Comparison of ENCODE assay signal across 11 cellular contexts in genomic region chr20:49990310-49990720, GRCh38. TPM values are rescaled to one million over a fixed set of nuclear protein-coding genes. Genes with fewer than 3 reads are reported as not detected.
DNase-seq lines count a peak whose midpoint lies in the region; ATAC-seq and TF ChIP-seq lines count a peak whose summit lies in the region.
"Had no signal": no experiment of that assay in that cellular context is flagged by ENCODE, and none has a peak within 500 bp of the region (broad histone marks: within the 10 kb centered on the region; RNA-seq: fewer than 3 reads in every experiment).

No MANE protein-coding gene starts in this region.

- POLR2A ChIA-PET in SK-N-SH (lab: Yijun Ruan, JAX) = interaction anchor here (0.6 kb wide), 1 partner anchor 22 kb away, joined by 3 read pairs; no protein-coding TSS in a partner anchor

- no peak overlapping the region for H3K4me3 ChIP-seq in BLaER1 treated with 17β-estradiol and CSF1 and Interleukin-3, amounts not matched to agents 10 nM and 100 nM
- H3K4me3 ChIP-seq in SK-N-SH (ENCODE audit: low read depth in 2 of 2, low read length in 1 of 2) (no peak overlapping the region), right cardiac atrium (ENCODE audit: low read length) (no peak overlapping the region)

- no peak for TF ChIP-seq CTCF in SK-N-SH (IDR thresholded peaks at IDR 0.05)
- no peak for TF ChIP-seq CTCF in progenitor cell of endocrine pancreas (IDR thresholded peaks at IDR 0.05; ENCODE audit: unreplicated experiment)

- no peak for DNase-seq in SK-N-SH
- DNase-seq in right cardiac atrium = peak in 2 of 3 donors; percentile 59 to 74
- no peak for DNase-seq in progenitor cell of endocrine pancreas (ENCODE audit: low spot score, unreplicated experiment)
- DNase-seq in immature natural killer cell = no peak
- DNase-seq in activated naive CD4-positive, alpha-beta T cell treated with Interleukin-2 at 50 U/mL for 16 hours = no peak
- DNase-seq in activated CD8-positive, alpha-beta memory T cell treated with anti-CD3 and anti-CD28 coated beads, Interleukin-2, amount 50 U/mL, for 4 hours = no peak
- DNase-seq: activated CD4-positive, alpha-beta memory T cell treated with anti-CD3 and anti-CD28 coated beads, Interleukin-2, amount 10 ng/mL, durations not matched to agents 7 days and 5 days; stimulated activated CD4-positive, alpha-beta T cell treated with anti-CD3 and anti-CD28 coated beads, Interleukin-1b, Interleukin-23, amount 100 ng/mL, for 48 hours had no signal

- no peaks in the 10 kb centered on the region for H3K36me3 Mint-ChIP-seq in progenitor cell of endocrine pancreas (ENCODE audit: insufficient read depth)
- H3K36me3 Mint-ChIP-seq in immature natural killer cell = no peaks in the 10 kb centered on the region

- peak overlapping the region in 10 of 11 experiments; percentile 40 to 90 (median 75); a peak in 21 of 22 replicates for H3K27ac ChIP-seq in BLaER1 treated with 17β-estradiol and CSF1 and Interleukin-3, amounts not matched to agents 10 nM and 100 nM
- peak overlapping the region; percentile 82 to 91 for H3K27ac ChIP-seq in SK-N-SH (ENCODE audit: low read depth in 2 of 2, low read length in 1 of 2)
- peak overlapping the region; percentile 50 for H3K27ac ChIP-seq in right cardiac atrium (ENCODE audit: low read length)

- no peaks in the 10 kb centered on the region for H3K9me2 ChIP-seq in SK-N-SH

- WGBS in SK-N-SH (ENCODE audit: low lambda C conversion rate) = 59% methylated on average over 7 of the region's 7 CpGs
- WGBS in right cardiac atrium = 48% methylated on average over 7 of the region's 7 CpGs

- TF ChIP-seq RAD21 in SK-N-SH (IDR thresholded peaks at IDR 0.05; ENCODE audit: low read length) = no peak

- no peaks in the 10 kb centered on the region for H3K9me3 Mint-ChIP-seq in progenitor cell of endocrine pancreas (ENCODE audit: low read depth)
- no peaks in the 10 kb centered on the region for H3K9me3 Mint-ChIP-seq in immature natural killer cell
- H3K9me3 Mint-ChIP-seq: activated CD4-positive, alpha-beta memory T cell treated with anti-CD3 and anti-CD28 coated beads, Interleukin-2, amount 10 ng/mL, durations not matched to agents 7 days and 5 days had no signal

- CTCF ChIA-PET in SK-N-SH (lab: Yijun Ruan, JAX) = interaction anchor here (1.1 to 22.2 kb wide), 4 partner anchors 11 to 130 kb away, joined by 3 to 807 read pairs (median 14); no protein-coding TSS in a partner anchor

- no peaks in the 10 kb centered on the region for H3K27me3 ChIP-seq in BLaER1 treated with 17β-estradiol and CSF1 and Interleukin-3, amounts not matched to agents 10 nM and 100 nM
- H3K27me3 ChIP-seq in SK-N-SH (ENCODE audit: insufficient read depth) = no peaks in the 10 kb centered on the region
- H3K27me3 ChIP-seq in right cardiac atrium (ENCODE audit: control insufficient read depth, insufficient read depth) = no peaks in the 10 kb centered on the region
- H3K27me3 ChIP-seq: brain microvascular endothelial cell had no signal

- peak; percentile 26 to 27 for ATAC-seq in right cardiac atrium
- ATAC-seq in GM21619 (IDR thresholded peaks at IDR 0.05; ENCODE audit: unreplicated experiment) = no peak

- H3K4me1 ChIP-seq in BLaER1 treated with 17β-estradiol and CSF1 and Interleukin-3, amounts not matched to agents 10 nM and 100 nM = peaks cover 50 to 94% (median 88%) of the 10 kb centered on the region in 10 experiments
- H3K4me1 ChIP-seq in SK-N-SH (ENCODE audit: control insufficient read depth in 1 of 2, insufficient read depth in 2 of 2, low read depth in 1 of 2, low read length in 1 of 2) (peaks cover 34 to 41% of the 10 kb centered on the region in 2 experiments), right cardiac atrium (ENCODE audit: control insufficient read depth, insufficient read depth, low read length) (peaks cover 6% of the 10 kb centered on the region)

- no peaks in the 10 kb centered on the region for H3K9me3 ChIP-seq in BLaER1 treated with 17β-estradiol and CSF1 and Interleukin-3, amounts not matched to agents 10 nM and 100 nM (replicated peaks in 1 of 11)
- H3K9me3 ChIP-seq in SK-N-SH (no peaks in the 10 kb centered on the region), right cardiac atrium (ENCODE audit: control insufficient read depth, low read length) (no peaks in the 10 kb centered on the region)

- H4K20me1 ChIP-seq in BLaER1 treated with 17β-estradiol and CSF1 and Interleukin-3, amounts not matched to agents 10 nM and 100 nM = peaks cover 0 to 50% (median 33%) of the 10 kb centered on the region in 11 experiments; a peak in 18 of 22 replicates
- H4K20me1 ChIP-seq in SK-N-SH (ENCODE audit: insufficient read depth) = peaks cover 9% of the 10 kb centered on the region; the same call in 1 of the 2 replicates

- peaks cover 29% of the 10 kb centered on the region for H3K79me2 ChIP-seq in SK-N-SH (ENCODE audit: insufficient read depth)

- no peak overlapping the region for H3K4me3 Mint-ChIP-seq in progenitor cell of endocrine pancreas (ENCODE audit: low read depth)
- H3K4me3 Mint-ChIP-seq in immature natural killer cell = no peak overlapping the region
- H3K4me3 Mint-ChIP-seq: activated CD4-positive, alpha-beta memory T cell treated with anti-CD3 and anti-CD28 coated beads, Interleukin-2, amount 10 ng/mL, durations not matched to agents 7 days and 5 days had no signal

- TF ChIP-seq EP300 in SK-N-SH (IDR thresholded peaks at IDR 0.05; ENCODE audit: borderline replicate concordance in 1 of 2, low read depth in 1 of 2, low read length in 1 of 2) = no peak

- H2AFZ ChIP-seq in SK-N-SH (ENCODE audit: low read depth) = peak overlapping the region; percentile 59

- H3F3A ChIP-seq in SK-N-SH (replicated peaks; ENCODE audit: insufficient read depth) = peaks cover 31% of the 10 kb centered on the region

- peaks cover 6% of the 10 kb centered on the region for H3K4me1 Mint-ChIP-seq in progenitor cell of endocrine pancreas (ENCODE audit: low read depth)
- no peaks in the 10 kb centered on the region for H3K4me1 Mint-ChIP-seq in immature natural killer cell
- H3K4me1 Mint-ChIP-seq: activated CD4-positive, alpha-beta memory T cell treated with anti-CD3 and anti-CD28 coated beads, Interleukin-2, amount 10 ng/mL, durations not matched to agents 7 days and 5 days had no signal

- H3K4me2 ChIP-seq in BLaER1 treated with 17β-estradiol and CSF1 and Interleukin-3, amounts not matched to agents 10 nM and 100 nM = peak overlapping the region; percentile 73 to 100 (median 97); a peak in 18 of 22 replicates
- H3K4me2 ChIP-seq in SK-N-SH = peak overlapping the region; percentile 72; the same call in 1 of the 2 replicates

- H3K27ac Mint-ChIP-seq in progenitor cell of endocrine pancreas (peak overlapping the region; percentile 18), immature natural killer cell (peak overlapping the region in 1 of 6 donors; percentile 7)
- H3K27ac Mint-ChIP-seq: activated CD4-positive, alpha-beta memory T cell treated with anti-CD3 and anti-CD28 coated beads, Interleukin-2, amount 10 ng/mL, durations not matched to agents 7 days and 5 days had no signal

- H3K27me3 Mint-ChIP-seq in progenitor cell of endocrine pancreas (peaks cover 4% of the 10 kb centered on the region), immature natural killer cell (ENCODE audit: low read depth in 3 of 3) (peaks cover 3 to 7% (median 5%) of the 10 kb centered on the region in 3 donors)

- intact Hi-C loops in right cardiac atrium (cut with DNase I) = no loop called here

- peaks cover 11 to 43% (median 41%) of the 10 kb centered on the region in 11 experiments for H3K36me3 ChIP-seq in BLaER1 treated with 17β-estradiol and CSF1 and Interleukin-3, amounts not matched to agents 10 nM and 100 nM
- H3K36me3 ChIP-seq in SK-N-SH (replicated peaks in 1 of 2; ENCODE audit: control insufficient read depth in 1 of 2, insufficient read depth in 2 of 2, low read length in 1 of 2) = peaks cover 0 to 3% of the 10 kb centered on the region in 2 experiments

- peak overlapping the region in 8 of 11 experiments; percentile 59 to 95 (median 72); a peak in 14 of 22 replicates for H3K9ac ChIP-seq in BLaER1 treated with 17β-estradiol and CSF1 and Interleukin-3, amounts not matched to agents 10 nM and 100 nM
- peak overlapping the region; percentile 62; the same call in 1 of the 2 replicates for H3K9ac ChIP-seq in SK-N-SH

TF ChIP-seq in SK-N-SH, 30 proteins besides CTCF, POLR2A, EP300 and RAD21 (continues in another document):
- TF ChIP-seq TEAD4 (IDR thresholded peaks at IDR 0.05; ENCODE audit: borderline replicate concordance, insufficient read depth) = no peak
- no peak for TF ChIP-seq USF2 (IDR thresholded peaks at IDR 0.05; ENCODE audit: borderline replicate concordance, low read depth, low read length)
- no peak for TF ChIP-seq GABPA (IDR thresholded peaks at IDR 0.05; ENCODE audit: low read depth)
- no peak for TF ChIP-seq CHD2 (IDR thresholded peaks at IDR 0.05; ENCODE audit: low read length, partially characterized antibody)
- no peak for TF ChIP-seq MAX (IDR thresholded peaks at IDR 0.05; ENCODE audit: low read depth)
- TF ChIP-seq NFIC (IDR thresholded peaks at IDR 0.05; ENCODE audit: borderline replicate concordance) = no peak

RNA-seq across cellular contexts. Expression of gene SNAI1, which starts 7.5 kb away (rescaled TPM):
- 3.7 and 6.2 TPM in 2 replicates for polyA plus RNA-seq in SK-N-SH (2012; rRNA removed)
- polyA plus RNA-seq in SK-N-SH (2012; cell fraction: cytosol; rRNA removed) = 2.2 and 3.9 TPM in 2 replicates
- polyA plus RNA-seq in SK-N-SH (2012; cell fraction: nucleus; rRNA removed) = 5.6 and 5.7 TPM in 2 replicates
- 1 to 10 TPM; 2.9 to 6.0 (median 3.4) TPM for total RNA-seq in right cardiac atrium
- 8.4 TPM for polyA plus RNA-seq in right cardiac atrium
- total RNA-seq in progenitor cell of endocrine pancreas = 1.3 and 1.7 TPM in 2 replicates
- under 1 TPM in 2 of 3 donors, not detected in 1; 0.36 to 0.68 TPM for polyA plus RNA-seq in immature natural killer cell

RNA-seq across cellular contexts. Expression of gene RNF114, which starts 54.1 kb away (rescaled TPM):
- polyA plus RNA-seq in SK-N-SH (2012; rRNA removed) (30.2 and 55.0 TPM in 2 replicates), right cardiac atrium (42.8 TPM), immature natural killer cell (100 to 1,000 TPM in 1 of 3 donors, 10 to 100 TPM in 2; 87.1 to 104 (median 97.6) TPM)
- polyA plus RNA-seq in SK-N-SH (2012; cell fraction: cytosol; rRNA removed) = 37.4 and 52.4 TPM in 2 replicates
- polyA plus RNA-seq in SK-N-SH (2012; cell fraction: nucleus; rRNA removed) = 53.4 and 58.8 TPM in 2 replicates
- total RNA-seq in right cardiac atrium (10 to 100 TPM; 44.0 to 50.0 (median 47.1) TPM), progenitor cell of endocrine pancreas (56.6 and 62.3 TPM in 2 replicates)

Comparison
In these comparisons a context has a peak if more than half of its experiments do, and no peak if none do; other contexts are left out.
1. DNase-seq: peak in right cardiac atrium (2 of 3); none in SK-N-SH (single experiment), progenitor cell of endocrine pancreas (single experiment), immature natural killer cell (0 of 3), activated naive CD4-positive, alpha-beta T cell treated with Interleukin-2 at 50 U/mL for 16 hours (single experiment) and activated CD8-positive, alpha-beta memory T cell treated with anti-CD3 and anti-CD28 coated beads, Interleukin-2, amount 50 U/mL, for 4 hours (single experiment).
2. Peak in every context shown above with its lines, with median percentiles within 50 percentile points of each other: H3K27ac ChIP-seq.